19 cellular contexts compared by ENCODE assay signal in the genomic region with DNA sequence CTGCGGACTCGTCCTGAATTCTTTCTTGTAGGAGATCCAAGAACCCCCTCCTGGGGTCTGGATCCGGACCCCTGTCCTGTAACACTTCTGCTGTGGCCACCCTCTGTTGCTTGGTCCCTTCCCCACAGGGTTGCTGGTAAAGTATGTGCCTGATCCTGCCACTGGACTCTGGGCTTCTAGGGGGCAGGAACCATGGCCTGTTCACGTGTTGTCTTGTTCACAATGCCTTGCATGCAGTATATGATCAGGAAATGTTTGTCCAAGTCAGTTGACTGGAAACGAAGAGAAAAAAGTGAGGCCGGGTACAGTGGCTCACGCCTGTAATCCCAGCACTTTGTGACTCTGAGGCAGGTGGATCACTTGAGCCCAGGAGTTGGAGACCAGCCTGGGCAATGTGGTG.
"Had no signal": no experiment of that assay in that cellular context is flagged by ENCODE, and none has a peak within 500 bp of the region (broad histone marks: within the 10 kb centered on the region; RNA-seq: fewer than 3 reads in every experiment).

No MANE protein-coding gene starts in this region.

- H3K4me1 Mint-ChIP-seq: naive thymus-derived CD8-positive, alpha-beta T cell had no signal

- H3K4me3 ChIP-seq: dorsolateral prefrontal cortex, heart left ventricle, mucosa of descending colon, pancreas, smooth muscle cell, uterus had no signal

- H3K36me3 Mint-ChIP-seq: naive thymus-derived CD8-positive, alpha-beta T cell; type B pancreatic cell had no signal

- DNase-seq: cortex of kidney; dorsolateral prefrontal cortex; effector CD8-positive, alpha-beta T cell; heart left ventricle; hippocampal formation; mammary epithelial cell; mucosa of descending colon; naive thymus-derived CD8-positive, alpha-beta T cell; nucleus accumbens; pancreas; right cardiac atrium; stimulated activated CD4-positive, alpha-beta T cell treated with anti-CD3 and anti-CD28 coated beads, Interleukin-2, amount 100 ng/mL, for 48 hours; stimulated activated naive CD4-positive, alpha-beta T cell treated with Interleukin-2 at 50 U/mL for 16 hours; uterus had no signal

- H3K27me3 ChIP-seq: pancreas, uterus had no signal

- H3K27ac Mint-ChIP-seq: naive thymus-derived CD8-positive, alpha-beta T cell; progenitor cell of endocrine pancreas; type B pancreatic cell had no signal

- H3K4me1 ChIP-seq: heart left ventricle, pancreas, uterus had no signal

- H3K27me3 Mint-ChIP-seq: type B pancreatic cell had no signal

- H3K4me3 Mint-ChIP-seq: naive thymus-derived CD8-positive, alpha-beta T cell; type B pancreatic cell had no signal

- FAIRE-seq: frontal cortex, islet of Langerhans, pancreas had no signal

- H3K27ac ChIP-seq: dorsolateral prefrontal cortex, heart left ventricle, pancreas, uterus had no signal

- H3K36me3 ChIP-seq: heart left ventricle, pancreas, uterus had no signal

- H3K9me3 Mint-ChIP-seq: naive thymus-derived CD8-positive, alpha-beta T cell; type B pancreatic cell had no signal
